Comparison of ENCODE assay signal across 8 cellular contexts in genomic region chr3:132722165-132723023, GRCh38. TPM values are rescaled to one million over a fixed set of nuclear protein-coding genes. Genes with fewer than 3 reads are reported as not detected.
DNase-seq lines count a peak whose midpoint lies in the region; FAIRE-seq and TF ChIP-seq lines count a peak whose summit lies in the region.

Gene NPHP3 (minus strand): TSS chr3:132722409. CDS start chr3:132722355, 54 bp downstream.

- no peaks in the 10 kb centered on the region for H3K36me3 ChIP-seq in suprapubic skin

- TF ChIP-seq EP300 in suprapubic skin (IDR thresholded peaks at IDR 0.05): no peak

- H3K4me1 ChIP-seq in suprapubic skin: peaks cover 40% of the 10 kb centered on the region

- H3K4me3 Mint-ChIP-seq in activated naive CD4-positive, alpha-beta T cell treated with anti-CD3 and anti-CD28 coated beads for 36 hours: peak within 1 kb of the TSS; percentile 86

- DNase-seq in GM03348 (ENCODE audit: low spot score) (peak; percentile 99), HEK293T (ENCODE audit: extremely low spot score) (peak; percentile 96), MV-4-11 (lab: John Stamatoyannopoulos, UW) (peak; percentile 74), SK-N-DZ (ENCODE audit: low spot score) (peak; percentile 88), frontal cortex (ENCODE audit: low spot score in 2 of 2) (peak; percentile 95 to 96), non-pigmented ciliary epithelial cell (ENCODE audit: low read depth) (peak; percentile 92), suprapubic skin (ENCODE audit: low spot score in 2 of 2) (peak; percentile 99)
- peak; percentile 98 for DNase-seq in activated naive CD4-positive, alpha-beta T cell treated with anti-CD3 and anti-CD28 coated beads for 36 hours

- no peaks in the 10 kb centered on the region for H3K27me3 Mint-ChIP-seq in activated naive CD4-positive, alpha-beta T cell treated with anti-CD3 and anti-CD28 coated beads for 36 hours (ENCODE audit: low read depth)

- WGBS in suprapubic skin: 3% methylated on average over 12 of the region's 96 CpGs

- POLR2A ChIA-PET in HEK293T (lab: Yijun Ruan, JAX): interaction anchor here (0.7 kb wide), 1 partner anchor 691 kb away, joined by 3 read pairs; no protein-coding TSS in a partner anchor

- H3K9me3 ChIP-seq in suprapubic skin: no peaks in the 10 kb centered on the region

- TF ChIP-seq POLR2A in suprapubic skin (IDR thresholded peaks at IDR 0.05): peak in 1 of 2 donors; percentile 77

- TF ChIP-seq CTCF in suprapubic skin (IDR thresholded peaks at IDR 0.05): no peak

- peak within 1 kb of the TSS; percentile 97 for H3K27ac ChIP-seq in suprapubic skin

- no peaks in the 10 kb centered on the region for H3K9me3 Mint-ChIP-seq in activated naive CD4-positive, alpha-beta T cell treated with anti-CD3 and anti-CD28 coated beads for 36 hours

- H3K27ac Mint-ChIP-seq in activated naive CD4-positive, alpha-beta T cell treated with anti-CD3 and anti-CD28 coated beads for 36 hours: peak within 1 kb of the TSS; percentile 73

- H3K36me3 Mint-ChIP-seq in activated naive CD4-positive, alpha-beta T cell treated with anti-CD3 and anti-CD28 coated beads for 36 hours (ENCODE audit: low read depth): peaks cover 5% of the 10 kb centered on the region

- peak within 1 kb of the TSS; percentile 80 for H3K4me3 ChIP-seq in suprapubic skin

- CTCF ChIA-PET in HEK293T (lab: Yijun Ruan, JAX): interaction anchor here (0.7 kb wide), 1 partner anchor 259 kb away, joined by 3 read pairs; no protein-coding TSS in a partner anchor
- CTCF ChIA-PET in activated naive CD4-positive, alpha-beta T cell treated with anti-CD3 and anti-CD28 coated beads for 36 hours (lab: Charles Lee): interaction anchor here (1.2 to 1.8 kb wide), 2 partner anchors 9 to 48 kb away, joined by 3 to 4 read pairs; no protein-coding TSS in a partner anchor

- no peak for FAIRE-seq in frontal cortex (lab: Jason Lieb, UNC)

- intact Hi-C loops in activated naive CD4-positive, alpha-beta T cell treated with anti-CD3 and anti-CD28 coated beads for 36 hours (cut with micrococcal nuclease): loop anchor here (1.0 to 10.0 kb wide), 15 partner anchors 62 to 1764 kb away; partner anchors contain the start of genes ASTE1, CDV3, CEP63 and DNAJC13

- H3K4me1 Mint-ChIP-seq in activated naive CD4-positive, alpha-beta T cell treated with anti-CD3 and anti-CD28 coated beads for 36 hours (ENCODE audit: low read depth): peaks cover 34% of the 10 kb centered on the region

- H3K27me3 ChIP-seq in suprapubic skin: no peaks in the 10 kb centered on the region

TF ChIP-seq in HEK293T, 16 proteins besides CTCF, POLR2A, EP300 and RAD21:
- no peak for TF ChIP-seq SUZ12 (IDR thresholded peaks at IDR 0.05)
- no peak for TF ChIP-seq FOXA1 (IDR thresholded peaks at IDR 0.05)
- TF ChIP-seq BHLHE40 (IDR thresholded peaks at IDR 0.05; ENCODE audit: borderline replicate concordance): no peak
- no peak for TF ChIP-seq TARDBP (IDR thresholded peaks at IDR 0.05)
- TF ChIP-seq FOXK2 (IDR thresholded peaks at IDR 0.05): no peak
- no peak for TF ChIP-seq ZNF384 (IDR thresholded peaks at IDR 0.05)
- no peak for TF ChIP-seq HDGF (IDR thresholded peaks at IDR 0.05; ENCODE audit: borderline replicate concordance)
- TF ChIP-seq L3MBTL2 (conservative IDR thresholded peaks at IDR 0.05): no peak
- no peak for TF ChIP-seq FOXM1 (IDR thresholded peaks at IDR 0.05; ENCODE audit: borderline replicate concordance)
- no peak for TF ChIP-seq LEF1 (IDR thresholded peaks at IDR 0.05; ENCODE audit: borderline replicate concordance)
- TF ChIP-seq ARNT (IDR thresholded peaks at IDR 0.05): no peak
- TF ChIP-seq NFRKB (IDR thresholded peaks at IDR 0.05): no peak
- no peak for TF ChIP-seq ELF4 (IDR thresholded peaks at IDR 0.05)
- no peak for TF ChIP-seq PKNOX1 (IDR thresholded peaks at IDR 0.05)
- TF ChIP-seq SP1 (IDR thresholded peaks at IDR 0.05): no peak
- no peak for TF ChIP-seq CTBP1 (IDR thresholded peaks at IDR 0.05; ENCODE audit: borderline replicate concordance)
TF ChIP-seq in HEK293T: peak in this region for 0.

RNA-seq across cellular contexts. Expression of gene NPHP3, which starts in this region (rescaled TPM):
- 13.2 and 28.1 TPM in 2 replicates for polyA plus RNA-seq in SK-N-DZ (2014; cell fraction: cytosol; rRNA removed)
- polyA plus RNA-seq in SK-N-DZ (2014; cell fraction: nucleus; rRNA removed): 20.0 and 24.4 TPM in 2 replicates
- total RNA-seq in activated naive CD4-positive, alpha-beta T cell treated with anti-CD3 and anti-CD28 coated beads for 36 hours: 10 to 100 TPM; 11.4 to 11.6 TPM
- 14.3 TPM for total RNA-seq in frontal cortex
- total RNA-seq in suprapubic skin: 100 to 1,000 TPM in 1 of 4 donors, 10 to 100 TPM in 3; 21.0 to 133 (median 27.3) TPM

Comparison
In these comparisons a context has a peak if more than half of its experiments do, and no peak if none do; other contexts are left out.
1. Peak in every context shown above with its lines: DNase-seq, H3K4me3 ChIP-seq and H3K27ac ChIP-seq.